19 cellular contexts compared by ENCODE assay signal in genomic region chrX:440636-441035, GRCh38.
"Had no signal": no experiment of that assay in that cellular context is flagged by ENCODE, and none has a peak within 500 bp of the region (broad histone marks: within the 10 kb centered on the region; RNA-seq: fewer than 3 reads in every experiment).

No MANE protein-coding gene starts in this region.

- H3K4me1 ChIP-seq: colonic mucosa, heart left ventricle, testis had no signal

- H3K9me3 ChIP-seq: colonic mucosa, neutrophil, testis had no signal

- H3K27me3 ChIP-seq: colonic mucosa, testis had no signal

- H3K4me3 ChIP-seq: colonic mucosa, heart left ventricle, testis, tibial nerve had no signal

- H3K36me3 ChIP-seq: colonic mucosa, heart left ventricle, neutrophil, tibial nerve had no signal

- DNase-seq: colonic mucosa; dermis blood vessel endothelial cell; foreskin melanocyte; heart left ventricle; hippocampal formation; midbrain; small intestine; stimulated activated CD4-positive, alpha-beta T cell treated with anti-CD3 and anti-CD28 coated beads, Interleukin-1b, Interleukin-23, amount 100 ng/mL, for 48 hours; stimulated activated CD4-positive, alpha-beta T cell treated with anti-CD3 and anti-CD28 coated beads, Interleukin-4, amount 100 ng/mL, for 24 hours; stimulated activated naive CD8-positive, alpha-beta T cell treated with anti-CD3 and anti-CD28 coated beads, Interleukin-15, amount 100 ng/mL, for 72 hours; testis had no signal

- H3K27me3 Mint-ChIP-seq: memory B cell; stimulated activated memory B cell treated with anti-CD40 and anti-IgM and Interleukin-4, amounts not matched to agents 10 μg/mL and 1 μg/mL and 100 μg/mL, for 72 hours had no signal

- H3K4me3 Mint-ChIP-seq: memory B cell; nephron; stimulated activated memory B cell treated with anti-CD40 and anti-IgM and Interleukin-4, amounts not matched to agents 10 μg/mL and 1 μg/mL and 100 μg/mL, for 72 hours; stimulated activated naive CD8-positive, alpha-beta T cell treated with anti-CD3 and anti-CD28 coated beads, Interleukin-15, amount 100 ng/mL, for 72 hours had no signal

- H3K27ac Mint-ChIP-seq: memory B cell; stimulated activated memory B cell treated with anti-CD40 and anti-IgM and Interleukin-4, amounts not matched to agents 10 μg/mL and 1 μg/mL and 100 μg/mL, for 72 hours; stimulated activated naive CD8-positive, alpha-beta T cell treated with anti-CD3 and anti-CD28 coated beads, Interleukin-15, amount 100 ng/mL, for 72 hours had no signal

- ATAC-seq: heart left ventricle; left lobe of liver; stimulated activated memory B cell treated with anti-CD40 and anti-IgM and Interleukin-4, amounts not matched to agents 10 μg/mL and 1 μg/mL and 100 μg/mL, for 72 hours; stimulated activated naive CD8-positive, alpha-beta T cell treated with anti-CD3 and anti-CD28 coated beads, Interleukin-15, amount 100 ng/mL, for 72 hours had no signal

- H3K27ac ChIP-seq: colonic mucosa, heart left ventricle, neutrophil, testis, tibial nerve had no signal

- H3K36me3 Mint-ChIP-seq: stimulated activated memory B cell treated with anti-CD40 and anti-IgM and Interleukin-4, amounts not matched to agents 10 μg/mL and 1 μg/mL and 100 μg/mL, for 72 hours had no signal

- FAIRE-seq: endothelial cell of umbilical vein, islet of Langerhans, small intestine had no signal
